In the genomic region with DNA sequence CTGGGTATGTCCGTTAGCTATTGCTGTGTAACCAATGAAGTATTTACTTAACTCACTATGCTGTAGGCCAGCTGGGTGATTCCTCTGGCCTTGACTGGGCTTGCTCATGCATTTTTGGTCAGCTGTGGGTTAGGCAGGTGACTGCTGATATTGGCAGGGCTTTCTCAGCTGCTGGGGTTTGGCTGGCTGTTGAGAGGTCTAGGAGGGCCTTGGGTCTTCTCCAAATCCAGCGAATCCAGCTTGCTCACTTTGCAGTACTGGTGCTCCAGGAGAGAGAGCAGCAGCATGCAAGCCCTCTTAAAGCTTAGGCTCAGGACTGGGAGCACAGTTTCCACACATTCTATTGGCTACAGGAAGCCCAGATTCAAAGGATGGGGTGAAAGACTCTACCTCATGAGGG, we compare ENCODE assay signal across 18 cellular contexts.
DNase-seq lines count a peak whose midpoint lies in the region; ATAC-seq and TF ChIP-seq lines count a peak whose summit lies in the region.
"Had no signal": no experiment of that assay in that cellular context is flagged by ENCODE, and none has a peak within 500 bp of the region (broad histone marks: within the 10 kb centered on the region; RNA-seq: fewer than 3 reads in every experiment).

No MANE protein-coding gene starts in this region.

- no peaks in the 10 kb centered on the region for H3K79me2 ChIP-seq in mammary epithelial cell (ENCODE audit: insufficient read depth, low read length)

- no peaks in the 10 kb centered on the region for H3K27me3 ChIP-seq in MG63
- no peaks in the 10 kb centered on the region for H3K27me3 ChIP-seq in mammary epithelial cell (ENCODE audit: insufficient read depth, low read length)
- no peaks in the 10 kb centered on the region for H3K27me3 ChIP-seq in kidney epithelial cell (ENCODE audit: control insufficient read depth, insufficient read depth, low read length)
- H3K27me3 ChIP-seq: BLaER1 treated with 17β-estradiol and CSF1 and Interleukin-3, amounts not matched to agents 10 nM and 100 nM; breast epithelium; vagina had no signal

- no peak overlapping the region for H3K9ac ChIP-seq in mammary epithelial cell (ENCODE audit: insufficient read depth, low read length)
- H3K9ac ChIP-seq: BLaER1 treated with 17β-estradiol and CSF1 and Interleukin-3, amounts not matched to agents 10 nM and 100 nM had no signal

- dilution Hi-C loops in mammary epithelial cell (cut with HindIII; ENCODE audit: low sequenced_read_pairs), result no loop called here

- CTCF ChIA-PET in mammary epithelial cell (lab: Charles Lee; ENCODE audit: low non-redundant PET), result no interaction called here

- no peak overlapping the region for H2AFZ ChIP-seq in mammary epithelial cell (ENCODE audit: low read depth, low read length)

- DNase-seq in AG09319 (ENCODE audit: extremely low read depth, low read depth) (peak; percentile 23), MG63 (peak; percentile 45), mammary epithelial cell (peak; percentile 90), kidney epithelial cell (ENCODE audit: low read depth) (peak; percentile 25), islet precursor cell (no peak), COR-L47 (lab: John Stamatoyannopoulos, UW) (no peak)
- no peak for DNase-seq in activated naive CD4-positive, alpha-beta T cell treated with anti-CD3 and anti-CD28 coated beads, Interleukin-2, amount 50 U/mL, for 72 hours (ENCODE audit: low spot score in 2 of 2)
- DNase-seq: activated CD4-positive, alpha-beta T cell treated with anti-CD3 and anti-CD28 coated beads, Interleukin-2, amount 10 ng/mL, durations not matched to agents 7 days and 5 days; stimulated activated CD4-positive, alpha-beta T cell treated with anti-CD3 and anti-CD28 coated beads, Interleukin-4, amount 100 ng/mL, for 1 hour; T-helper 2 cell had no signal

- intact Hi-C loops in mammary epithelial cell (cut with micrococcal nuclease), result loop anchor here (5.0 kb wide), 1 partner anchor 391 kb away; no protein-coding TSS in a partner anchor

- no peaks in the 10 kb centered on the region for H3K9me3 ChIP-seq in MG63
- no peaks in the 10 kb centered on the region for H3K9me3 ChIP-seq in mammary epithelial cell (replicated peaks; ENCODE audit: insufficient read depth, low read length)
- H3K9me3 ChIP-seq: BLaER1 treated with 17β-estradiol and CSF1 and Interleukin-3, amounts not matched to agents 10 nM and 100 nM; breast epithelium; prostate gland; vagina had no signal

- H3K4me1 ChIP-seq in mammary epithelial cell (ENCODE audit: insufficient read depth, low read length), result peaks cover 45% of the 10 kb centered on the region
- H3K4me1 ChIP-seq: breast epithelium, prostate gland, vagina had no signal

- peak overlapping the region; percentile 29 for H3K4me2 ChIP-seq in mammary epithelial cell (ENCODE audit: insufficient read depth, low read depth, low read length)

- no peaks in the 10 kb centered on the region for H3K36me3 Mint-ChIP-seq in activated naive CD4-positive, alpha-beta T cell treated with anti-CD3 and anti-CD28 coated beads, Interleukin-2, amount 50 U/mL, for 72 hours
- H3K36me3 Mint-ChIP-seq: stimulated activated memory B cell treated with anti-CD40 and anti-IgM and Interleukin-4, amounts not matched to agents 10 μg/mL and 1 μg/mL and 100 μg/mL, for 72 hours had no signal

- ATAC-seq in GM18517 (IDR thresholded peaks at IDR 0.05; ENCODE audit: unreplicated experiment), result no peak
- ATAC-seq in activated naive CD4-positive, alpha-beta T cell treated with anti-CD3 and anti-CD28 coated beads, Interleukin-2, amount 50 U/mL, for 72 hours, result no peak
- ATAC-seq: stimulated activated memory B cell treated with anti-CD40 and anti-IgM and Interleukin-4, amounts not matched to agents 10 μg/mL and 1 μg/mL and 100 μg/mL, for 72 hours had no signal

- H4K20me1 ChIP-seq in mammary epithelial cell (ENCODE audit: insufficient read depth, low read length), result no peaks in the 10 kb centered on the region
- H4K20me1 ChIP-seq: BLaER1 treated with 17β-estradiol and CSF1 and Interleukin-3, amounts not matched to agents 10 nM and 100 nM had no signal

- BruUV-seq in mammary epithelial cell (replicated peaks; lab: Mats Ljungman, UMichigan), result no TSS peak

- 0% methylated on average over 2 of the region's 2 CpGs for WGBS in mammary epithelial cell (ENCODE audit: low coverage, missing lambda C conversion rate)

- no peak overlapping the region for H3K27ac ChIP-seq in mammary epithelial cell (ENCODE audit: insufficient read depth, low read depth, low read length)
- H3K27ac ChIP-seq: breast epithelium, HL-60, prostate gland, vagina had no signal

- in situ Hi-C loops in mammary epithelial cell (cut with MboI; ENCODE audit: low sequenced_read_pairs in 2 of 2), result no loop called here

- H3K36me3 ChIP-seq in MG63 (no peaks in the 10 kb centered on the region), mammary epithelial cell (ENCODE audit: insufficient read depth, low read length) (no peaks in the 10 kb centered on the region), kidney epithelial cell (ENCODE audit: control insufficient read depth, insufficient read depth, low read length) (no peaks in the 10 kb centered on the region)
- H3K36me3 ChIP-seq: BLaER1 treated with 17β-estradiol and CSF1 and Interleukin-3, amounts not matched to agents 10 nM and 100 nM; breast epithelium; prostate gland; vagina had no signal

- TF ChIP-seq CTCF in AG09319 (IDR thresholded peaks at IDR 0.05; ENCODE audit: low read depth, low read length), result no peak
- no peak for TF ChIP-seq CTCF in mammary epithelial cell (conservative IDR thresholded peaks at IDR 0.05 in 1 of 2, IDR thresholded peaks at IDR 0.05 in 1 of 2; ENCODE audit: extremely low read depth in 1 of 2, insufficient read depth in 1 of 2, low read depth in 1 of 2, low read length in 2 of 2)
- TF ChIP-seq CTCF in kidney epithelial cell (IDR thresholded peaks at IDR 0.05; ENCODE audit: insufficient read depth, low read length, poor library complexity, severe bottlenecking), result no peak

- peaks cover 0 to 4% of the 10 kb centered on the region in 2 donors for H3K9me3 Mint-ChIP-seq in activated naive CD4-positive, alpha-beta T cell treated with anti-CD3 and anti-CD28 coated beads, Interleukin-2, amount 50 U/mL, for 72 hours
- H3K9me3 Mint-ChIP-seq: activated CD4-positive, alpha-beta T cell treated with anti-CD3 and anti-CD28 coated beads, Interleukin-2, amount 10 ng/mL, durations not matched to agents 7 days and 5 days; activated T-helper 1 cell treated with anti-CD3 and anti-CD28 coated beads, Interleukin-12 subunit alpha, Interleukin-12 subunit beta, Interleukin-2, Interleukin-4 antibody, amounts not matched to agents 30 ng/mL and 10 ng/mL and 1 ng/mL, durations not matched to agents 14 hours and 24 hours and 36 hours had no signal

- H3K4me3 ChIP-seq in MG63 (no peak overlapping the region), mammary epithelial cell (replicated peaks in 1 of 3; ENCODE audit: insufficient read depth in 1 of 3, low read depth in 2 of 3, low read length in 3 of 3) (no peak overlapping the region), kidney epithelial cell (ENCODE audit: low read depth, low read length) (no peak overlapping the region)
- H3K4me3 ChIP-seq: BLaER1 treated with 17β-estradiol and CSF1 and Interleukin-3, amounts not matched to agents 10 nM and 100 nM; breast epithelium; prostate gland; vagina had no signal

- no peak overlapping the region for H3K27ac Mint-ChIP-seq in activated naive CD4-positive, alpha-beta T cell treated with anti-CD3 and anti-CD28 coated beads, Interleukin-2, amount 50 U/mL, for 72 hours
- H3K27ac Mint-ChIP-seq: activated CD4-positive, alpha-beta T cell treated with anti-CD3 and anti-CD28 coated beads, Interleukin-2, amount 10 ng/mL, durations not matched to agents 7 days and 5 days; activated T-helper 1 cell treated with anti-CD3 and anti-CD28 coated beads, Interleukin-12 subunit alpha, Interleukin-12 subunit beta, Interleukin-2, Interleukin-4 antibody, amounts not matched to agents 30 ng/mL and 10 ng/mL and 1 ng/mL, durations not matched to agents 14 hours and 24 hours and 36 hours; stimulated activated memory B cell treated with anti-CD40 and anti-IgM and Interleukin-4, amounts not matched to agents 10 μg/mL and 1 μg/mL and 100 μg/mL, for 72 hours had no signal

Comparison
In these comparisons a context has a peak if more than half of its experiments do, and no peak if none do; other contexts are left out.
1. DNase-seq: peak in AG09319 (single experiment), MG63 (single experiment), mammary epithelial cell (single experiment) and kidney epithelial cell (single experiment); none in islet precursor cell (single experiment), COR-L47 (single experiment) and activated naive CD4-positive, alpha-beta T cell treated with anti-CD3 and anti-CD28 coated beads, Interleukin-2, amount 50 U/mL, for 72 hours (0 of 2).